10 cellular contexts compared by ENCODE assay signal in genomic region chr22:24969588-24970301, GRCh38. TPM values are rescaled to one million over a fixed set of nuclear protein-coding genes. Genes with fewer than 3 reads are reported as not detected.
DNase-seq lines count a peak whose midpoint lies in the region; ATAC-seq and TF ChIP-seq lines count a peak whose summit lies in the region.
"Had no signal": no experiment of that assay in that cellular context is flagged by ENCODE, and none has a peak within 500 bp of the region (broad histone marks: within the 10 kb centered on the region; RNA-seq: fewer than 3 reads in every experiment).

No MANE protein-coding gene starts in this region.

- H3K4me1 ChIP-seq in ACC112 (ENCODE audit: control insufficient read depth, insufficient read depth, low read length, unreplicated experiment) = peaks cover 23% of the 10 kb centered on the region
- peaks cover 0 to 7% of the 10 kb centered on the region in 2 donors for H3K4me1 ChIP-seq in muscle layer of duodenum (ENCODE audit: control insufficient read depth in 1 of 2, insufficient read depth in 2 of 2, low read length in 2 of 2)

- no peak for TF ChIP-seq CTCF in RWPE1 (conservative IDR thresholded peaks at IDR 0.05; ENCODE audit: low read depth)

- H3K9me3 Mint-ChIP-seq in activated T-cell treated with anti-CD3 and anti-CD28 coated beads, Interleukin-2, amount 50 U/mL, for 72 hours = no peaks in the 10 kb centered on the region

- H3K36me3 ChIP-seq in ACC112 (ENCODE audit: insufficient read depth, low read length) (no peaks in the 10 kb centered on the region), muscle layer of duodenum (ENCODE audit: control insufficient read depth in 1 of 2, insufficient read depth in 2 of 2, low read length in 2 of 2) (no peaks in the 10 kb centered on the region)

- H3K79me2 ChIP-seq in ACC112 (ENCODE audit: control insufficient read depth, insufficient read depth, low read length, unreplicated experiment) = peaks cover 4% of the 10 kb centered on the region

- H3K4me3 Mint-ChIP-seq in activated T-cell treated with anti-CD3 and anti-CD28 coated beads, Interleukin-2, amount 50 U/mL, for 72 hours = no peak overlapping the region

- H3K27ac ChIP-seq in ACC112 (ENCODE audit: low read depth, low read length) (peak overlapping the region; percentile 57), RWPE1 (peak overlapping the region; percentile 84), muscle layer of duodenum (ENCODE audit: low read length) (peak overlapping the region; percentile 46)

- ATAC-seq in HG02759 (IDR thresholded peaks at IDR 0.05; ENCODE audit: unreplicated experiment) = no peak
- ATAC-seq in activated T-cell treated with anti-CD3 and anti-CD28 coated beads, Interleukin-2, amount 50 U/mL, for 72 hours (replicated peaks in 1 of 2) = no peak
- no peak for ATAC-seq in GM18867 (IDR thresholded peaks at IDR 0.05; ENCODE audit: unreplicated experiment)

- no peaks in the 10 kb centered on the region for H3K27me3 ChIP-seq in ACC112 (ENCODE audit: insufficient read depth, low read length)
- H3K27me3 ChIP-seq in muscle layer of duodenum (ENCODE audit: low read depth, low read length) = no peaks in the 10 kb centered on the region

- H3K36me3 Mint-ChIP-seq in activated T-cell treated with anti-CD3 and anti-CD28 coated beads, Interleukin-2, amount 50 U/mL, for 72 hours (ENCODE audit: insufficient read depth in 2 of 2) = no peaks in the 10 kb centered on the region

- H3K27ac Mint-ChIP-seq in activated T-cell treated with anti-CD3 and anti-CD28 coated beads, Interleukin-2, amount 50 U/mL, for 72 hours = no peak overlapping the region

- no peaks in the 10 kb centered on the region for H3K27me3 Mint-ChIP-seq in activated T-cell treated with anti-CD3 and anti-CD28 coated beads, Interleukin-2, amount 50 U/mL, for 72 hours (ENCODE audit: low read depth)

- H2AFZ ChIP-seq in ACC112 (ENCODE audit: low read length, unreplicated experiment) = peak overlapping the region; percentile 10

- POLR2A ChIA-PET in RWPE1 (lab: Yijun Ruan, JAX; ENCODE audit: low non-redundant PET) = no interaction called here

- H3K4me1 Mint-ChIP-seq in activated T-cell treated with anti-CD3 and anti-CD28 coated beads, Interleukin-2, amount 50 U/mL, for 72 hours (ENCODE audit: low read depth) = no peaks in the 10 kb centered on the region

- H3K9me3 ChIP-seq in muscle layer of duodenum (ENCODE audit: control insufficient read depth in 1 of 2, low read length in 2 of 2) = no peaks in the 10 kb centered on the region

- CTCF ChIA-PET in RWPE1 (lab: Yijun Ruan, JAX) = no interaction called here

- H3K4me3 ChIP-seq in ACC112 (ENCODE audit: low read depth, low read length) = peak overlapping the region; percentile 29; the same call in 1 of the 2 replicates
- H3K4me3 ChIP-seq in muscle layer of duodenum (ENCODE audit: low read depth in 1 of 2, low read length in 2 of 2) = no peak overlapping the region

- DNase-seq in RWPE1 (ENCODE audit: low spot score) (no peak), fibroblast of gingiva (ENCODE audit: low read depth) (peak; percentile 32), COR-L47 (lab: John Stamatoyannopoulos, UW) (no peak)
- DNase-seq in activated T-cell treated with anti-CD3 and anti-CD28 coated beads, Interleukin-2, amount 50 U/mL, for 72 hours = no peak
- DNase-seq: central memory CD4-positive, alpha-beta T cell; NCI-H2029 treated with DMSO at 0.1 percent for 48 hours had no signal

RNA-seq across cellular contexts. Expression of gene KIAA1671, which starts 17.2 kb away (rescaled TPM):
- 10 to 100 TPM in 1 of 2 donors, 1 to 10 TPM in 1; 6.6 to 10.8 TPM for total RNA-seq in activated T-cell treated with anti-CD3 and anti-CD28 coated beads, Interleukin-2, amount 50 U/mL, for 72 hours

RNA-seq across cellular contexts. Expression of gene LHFPL7, which starts 23.3 kb away (rescaled TPM):
- not detected for total RNA-seq in activated T-cell treated with anti-CD3 and anti-CD28 coated beads, Interleukin-2, amount 50 U/mL, for 72 hours
